14 cellular contexts compared by ENCODE assay signal in genomic region chr13:25902946-25903345, GRCh38.
DNase-seq lines count a peak whose midpoint lies in the region; ATAC-seq and TF ChIP-seq lines count a peak whose summit lies in the region.
"Had no signal": no experiment of that assay in that cellular context is flagged by ENCODE, and none has a peak within 500 bp of the region (broad histone marks: within the 10 kb centered on the region; RNA-seq: fewer than 3 reads in every experiment).

No MANE protein-coding gene starts in this region.

- H3K4me3 Mint-ChIP-seq in activated CD8-positive, alpha-beta memory T cell treated with anti-CD3 and anti-CD28 coated beads, Interleukin-2, amount 10 ng/mL, durations not matched to agents 7 days and 5 days = no peak overlapping the region
- peak overlapping the region; percentile 4 for H3K4me3 Mint-ChIP-seq in activated CD8-positive, alpha-beta T cell treated with anti-CD3 and anti-CD28 coated beads, Interleukin-2, amount 10 ng/mL, durations not matched to agents 7 days and 5 days
- H3K4me3 Mint-ChIP-seq: T-cell had no signal

- no peak overlapping the region for H3K27ac Mint-ChIP-seq in activated CD8-positive, alpha-beta memory T cell treated with anti-CD3 and anti-CD28 coated beads, Interleukin-2, amount 10 ng/mL, durations not matched to agents 7 days and 5 days
- H3K27ac Mint-ChIP-seq in activated CD8-positive, alpha-beta T cell treated with anti-CD3 and anti-CD28 coated beads, Interleukin-2, amount 10 ng/mL, durations not matched to agents 7 days and 5 days = peak overlapping the region; percentile 12
- H3K27ac Mint-ChIP-seq: T-cell had no signal

- CTCF ChIA-PET in activated CD8-positive, alpha-beta memory T cell treated with anti-CD3 and anti-CD28 coated beads, Interleukin-2, amount 10 ng/mL, durations not matched to agents 7 days and 5 days (lab: Charles Lee) = no interaction called here
- CTCF ChIA-PET in activated CD8-positive, alpha-beta T cell treated with anti-CD3 and anti-CD28 coated beads, Interleukin-2, amount 10 ng/mL, durations not matched to agents 7 days and 5 days (lab: Charles Lee) = interaction anchor here (1.4 kb wide), 1 partner anchor 73 kb away, joined by 4 read pairs; no protein-coding TSS in a partner anchor

- peaks cover 0 to 2% (median 0%) of the 10 kb centered on the region in 3 donors for H3K4me1 ChIP-seq in skeletal muscle tissue (ENCODE audit: control insufficient read depth in 3 of 3, insufficient read depth in 3 of 3, low read length in 3 of 3)
- H3K4me1 ChIP-seq in Peyer's patch = no peaks in the 10 kb centered on the region

- POLR2A ChIA-PET in activated CD8-positive, alpha-beta T cell treated with anti-CD3 and anti-CD28 coated beads, Interleukin-2, amount 10 ng/mL, durations not matched to agents 7 days and 5 days (lab: Charles Lee) = no interaction called here

- H3K36me3 ChIP-seq in skeletal muscle tissue (ENCODE audit: control insufficient read depth in 3 of 3, insufficient read depth in 3 of 3, low read length in 3 of 3) (no peaks in the 10 kb centered on the region), Peyer's patch (no peaks in the 10 kb centered on the region)

- H3K9me3 ChIP-seq in skeletal muscle tissue (ENCODE audit: control insufficient read depth in 3 of 3, low read length in 3 of 3) = no peaks in the 10 kb centered on the region
- H3K9me3 ChIP-seq in Peyer's patch = no peaks in the 10 kb centered on the region

- DNase-seq in activated CD8-positive, alpha-beta memory T cell treated with anti-CD3 and anti-CD28 coated beads, Interleukin-2, amount 10 ng/mL, durations not matched to agents 7 days and 5 days = peak; percentile 60
- DNase-seq in activated CD8-positive, alpha-beta memory T cell treated with anti-CD3 and anti-CD28 coated beads, Interleukin-2, amount 50 U/mL, for 48 hours = no peak
- no peak for DNase-seq in activated CD8-positive, alpha-beta T cell treated with anti-CD3 and anti-CD28 coated beads, Interleukin-2, amount 10 ng/mL, durations not matched to agents 7 days and 5 days
- DNase-seq in posterior cingulate gyrus = no peak
- DNase-seq in GDM1 (lab: John Stamatoyannopoulos, UW) = no peak
- DNase-seq in Peyer's patch = no peak
- DNase-seq: ACHN; activated CD8-positive, alpha-beta memory T cell treated with anti-CD3 and anti-CD28 coated beads, Interleukin-2, amount 50 U/mL, for 4 hours; NCI-H1436; NCI-H774; small intestine had no signal

- peaks cover 21% of the 10 kb centered on the region for H3K27me3 Mint-ChIP-seq in activated CD8-positive, alpha-beta memory T cell treated with anti-CD3 and anti-CD28 coated beads, Interleukin-2, amount 10 ng/mL, durations not matched to agents 7 days and 5 days
- H3K27me3 Mint-ChIP-seq in activated CD8-positive, alpha-beta T cell treated with anti-CD3 and anti-CD28 coated beads, Interleukin-2, amount 10 ng/mL, durations not matched to agents 7 days and 5 days (ENCODE audit: low read depth) = no peaks in the 10 kb centered on the region
- H3K27me3 Mint-ChIP-seq: T-cell had no signal

- H3K4me3 ChIP-seq in skeletal muscle tissue (ENCODE audit: low read length in 3 of 3) (peak overlapping the region in 2 of 3 donors; percentile 42 to 46), Peyer's patch (no peak overlapping the region)

- TF ChIP-seq CTCF in Peyer's patch (IDR thresholded peaks at IDR 0.05) = no peak

- H3K9ac ChIP-seq in skeletal muscle tissue (ENCODE audit: low read depth in 1 of 3, low read length in 3 of 3) = no peak overlapping the region

- peaks cover 21% of the 10 kb centered on the region for H3K4me1 Mint-ChIP-seq in activated CD8-positive, alpha-beta memory T cell treated with anti-CD3 and anti-CD28 coated beads, Interleukin-2, amount 10 ng/mL, durations not matched to agents 7 days and 5 days
- H3K4me1 Mint-ChIP-seq in activated CD8-positive, alpha-beta T cell treated with anti-CD3 and anti-CD28 coated beads, Interleukin-2, amount 10 ng/mL, durations not matched to agents 7 days and 5 days (ENCODE audit: low read depth) = peaks cover 35% of the 10 kb centered on the region

- no peaks in the 10 kb centered on the region for H3K9me3 Mint-ChIP-seq in activated CD8-positive, alpha-beta memory T cell treated with anti-CD3 and anti-CD28 coated beads, Interleukin-2, amount 10 ng/mL, durations not matched to agents 7 days and 5 days (ENCODE audit: low read depth)
- no peaks in the 10 kb centered on the region for H3K9me3 Mint-ChIP-seq in activated CD8-positive, alpha-beta T cell treated with anti-CD3 and anti-CD28 coated beads, Interleukin-2, amount 10 ng/mL, durations not matched to agents 7 days and 5 days (ENCODE audit: insufficient read depth)
- H3K9me3 Mint-ChIP-seq: T-cell had no signal

- H3K27me3 ChIP-seq in skeletal muscle tissue (ENCODE audit: control insufficient read depth in 3 of 3, insufficient read depth in 3 of 3, low read length in 3 of 3) (no peaks in the 10 kb centered on the region), Peyer's patch (no peaks in the 10 kb centered on the region)

- H3K27ac ChIP-seq in skeletal muscle tissue (ENCODE audit: low read depth, low read length) (no peak overlapping the region), Peyer's patch (peak overlapping the region in 1 of 4 donors; percentile 22)

- intact Hi-C loops in posterior cingulate gyrus (cut with DNase I) = no loop called here

- H3K36me3 Mint-ChIP-seq in activated CD8-positive, alpha-beta memory T cell treated with anti-CD3 and anti-CD28 coated beads, Interleukin-2, amount 10 ng/mL, durations not matched to agents 7 days and 5 days = peaks cover 4% of the 10 kb centered on the region
- peaks cover 3% of the 10 kb centered on the region for H3K36me3 Mint-ChIP-seq in activated CD8-positive, alpha-beta T cell treated with anti-CD3 and anti-CD28 coated beads, Interleukin-2, amount 10 ng/mL, durations not matched to agents 7 days and 5 days (ENCODE audit: low read depth)
- H3K36me3 Mint-ChIP-seq: T-cell had no signal

- peak; percentile 69 for ATAC-seq in activated CD8-positive, alpha-beta memory T cell treated with anti-CD3 and anti-CD28 coated beads, Interleukin-2, amount 10 ng/mL, durations not matched to agents 7 days and 5 days
- ATAC-seq in HG02885 (IDR thresholded peaks at IDR 0.05; ENCODE audit: poor library complexity, unreplicated experiment) = peak; percentile 72
- peak; percentile 12 for ATAC-seq in activated CD8-positive, alpha-beta T cell treated with anti-CD3 and anti-CD28 coated beads, Interleukin-2, amount 10 ng/mL, durations not matched to agents 7 days and 5 days
- ATAC-seq: T-cell had no signal

- no peak for TF ChIP-seq POLR2A in Peyer's patch (IDR thresholded peaks at IDR 0.05)

Comparison
In these comparisons a context has a peak if more than half of its experiments do, and no peak if none do; other contexts are left out.
1. ATAC-seq: peak in every context shown above with its lines; median percentile 72 in HG02885; 69 in activated CD8-positive, alpha-beta memory T cell treated with anti-CD3 and anti-CD28 coated beads, Interleukin-2, amount 10 ng/mL, durations not matched to agents 7 days and 5 days; 12 in activated CD8-positive, alpha-beta T cell treated with anti-CD3 and anti-CD28 coated beads, Interleukin-2, amount 10 ng/mL, durations not matched to agents 7 days and 5 days.
2. H3K4me3 ChIP-seq: peak in skeletal muscle tissue (2 of 3); none in Peyer's patch (0 of 4).